Comparison of ENCODE assay signal across 8 cellular contexts in genomic region chr17:57989011-57989345, GRCh38. TPM values are rescaled to one million over a fixed set of nuclear protein-coding genes. Genes with fewer than 3 reads are reported as not detected.
DNase-seq lines count a peak whose midpoint lies in the region; ATAC-seq lines count a peak whose summit lies in the region.

No MANE protein-coding gene starts in this region.

- peaks cover 2% of the 10 kb centered on the region for H3K4me1 ChIP-seq in iPS-15b (ENCODE audit: control insufficient read depth, insufficient read depth, low read length)

- H3K9me3 ChIP-seq in iPS-15b (ENCODE audit: control insufficient read depth, insufficient read depth, low read length) = no peaks in the 10 kb centered on the region

- H3K4me1 Mint-ChIP-seq in IgD-negative memory B cell = peaks cover 36 to 49% (median 39%) of the 10 kb centered on the region in 3 donors
- H3K4me1 Mint-ChIP-seq in activated naive CD8-positive, alpha-beta T cell (ENCODE audit: low read depth) = peaks cover 55% of the 10 kb centered on the region
- H3K4me1 Mint-ChIP-seq in stimulated activated effector memory CD8-positive, alpha-beta T cell treated with anti-CD3 and anti-CD28 coated beads, Interleukin-12 subunit alpha, Interleukin-12 subunit beta, amount 100 ng/mL, for 72 hours = peaks cover 43% of the 10 kb centered on the region

- no peaks in the 10 kb centered on the region for H3K27me3 ChIP-seq in iPS-15b (ENCODE audit: control insufficient read depth, insufficient read depth, low read length)

- H3K27me3 Mint-ChIP-seq in IgD-negative memory B cell = no peaks in the 10 kb centered on the region
- no peaks in the 10 kb centered on the region for H3K27me3 Mint-ChIP-seq in activated naive CD8-positive, alpha-beta T cell

- peak overlapping the region; percentile 86 for H3K4me3 ChIP-seq in iPS-15b (ENCODE audit: low read depth, low read length)

- no peaks in the 10 kb centered on the region for H3K9me3 Mint-ChIP-seq in IgD-negative memory B cell
- no peaks in the 10 kb centered on the region for H3K9me3 Mint-ChIP-seq in activated naive CD8-positive, alpha-beta T cell (ENCODE audit: low read depth)
- no peaks in the 10 kb centered on the region for H3K9me3 Mint-ChIP-seq in stimulated activated effector memory CD8-positive, alpha-beta T cell treated with anti-CD3 and anti-CD28 coated beads, Interleukin-12 subunit alpha, Interleukin-12 subunit beta, amount 100 ng/mL, for 72 hours

- peak; percentile 24 for DNase-seq in CD1c-positive myeloid dendritic cell (ENCODE audit: extremely low spot score)
- no peak for DNase-seq in stimulated activated effector memory CD8-positive, alpha-beta T cell treated with anti-CD3 and anti-CD28 coated beads, Interleukin-12 subunit alpha, Interleukin-12 subunit beta, amount 100 ng/mL, for 72 hours (ENCODE audit: low spot score in 2 of 2)
- no peak for DNase-seq in SKM-1 treated with dmso at 0.1 percent for 144 hours (lab: John Stamatoyannopoulos, UW; ENCODE audit: unreplicated experiment)
- DNase-seq in activated CD4-positive, alpha-beta T cell treated with anti-CD3 and anti-CD28 coated beads, Interleukin-2, amount 50 U/mL, for 4 hours = no peak
- no peak for DNase-seq in Kasumi-1 (lab: John Stamatoyannopoulos, UW)

- no peak overlapping the region for H3K9ac ChIP-seq in iPS-15b (ENCODE audit: low read depth, low read length)

- H3K27ac Mint-ChIP-seq in IgD-negative memory B cell = peak overlapping the region; percentile 88 to 96 (median 89)
- peak overlapping the region; percentile 88 for H3K27ac Mint-ChIP-seq in activated naive CD8-positive, alpha-beta T cell
- peak overlapping the region; percentile 96 for H3K27ac Mint-ChIP-seq in stimulated activated effector memory CD8-positive, alpha-beta T cell treated with anti-CD3 and anti-CD28 coated beads, Interleukin-12 subunit alpha, Interleukin-12 subunit beta, amount 100 ng/mL, for 72 hours

- ATAC-seq in stimulated activated effector memory CD8-positive, alpha-beta T cell treated with anti-CD3 and anti-CD28 coated beads, Interleukin-12 subunit alpha, Interleukin-12 subunit beta, amount 100 ng/mL, for 72 hours = no peak

- H3K36me3 Mint-ChIP-seq in IgD-negative memory B cell = no peaks in the 10 kb centered on the region
- no peaks in the 10 kb centered on the region for H3K36me3 Mint-ChIP-seq in activated naive CD8-positive, alpha-beta T cell
- peaks cover 39% of the 10 kb centered on the region for H3K36me3 Mint-ChIP-seq in stimulated activated effector memory CD8-positive, alpha-beta T cell treated with anti-CD3 and anti-CD28 coated beads, Interleukin-12 subunit alpha, Interleukin-12 subunit beta, amount 100 ng/mL, for 72 hours

- no peaks in the 10 kb centered on the region for H3K36me3 ChIP-seq in iPS-15b (ENCODE audit: control insufficient read depth, insufficient read depth, low read length)

- H3K4me3 Mint-ChIP-seq in IgD-negative memory B cell = peak overlapping the region; percentile 86 to 97 (median 93)
- H3K4me3 Mint-ChIP-seq in activated naive CD8-positive, alpha-beta T cell = peak overlapping the region; percentile 87
- H3K4me3 Mint-ChIP-seq in stimulated activated effector memory CD8-positive, alpha-beta T cell treated with anti-CD3 and anti-CD28 coated beads, Interleukin-12 subunit alpha, Interleukin-12 subunit beta, amount 100 ng/mL, for 72 hours = peak overlapping the region; percentile 91

RNA-seq across cellular contexts. Expression of gene VEZF1, which starts 0.9 kb away (rescaled TPM):
- 38.3 TPM for polyA plus RNA-seq in IgD-negative memory B cell

RNA-seq across cellular contexts. Expression of gene SRSF1, which starts 18.1 kb away (rescaled TPM):
- polyA plus RNA-seq in IgD-negative memory B cell = 57.3 TPM

RNA-seq across cellular contexts. Expression of gene CUEDC1, which starts 33.8 kb away (rescaled TPM):
- polyA plus RNA-seq in IgD-negative memory B cell = not detected
